In genomic region chr10:132330486-132330833, GRCh38 we compare ENCODE assay signal across 10 cellular contexts. TPM values are rescaled to one million over a fixed set of nuclear protein-coding genes. Genes with fewer than 3 reads are reported as not detected.
DNase-seq lines count a peak whose midpoint lies in the region; ATAC-seq, FAIRE-seq and TF ChIP-seq lines count a peak whose summit lies in the region.
"Had no signal": no experiment of that assay in that cellular context is flagged by ENCODE, and none has a peak within 500 bp of the region (broad histone marks: within the 10 kb centered on the region; RNA-seq: fewer than 3 reads in every experiment).

No MANE protein-coding gene starts in this region.

- CTCF ChIA-PET in activated naive CD4-positive, alpha-beta T cell treated with anti-CD3 and anti-CD28 coated beads, Interleukin-2, amount 10 ng/mL, durations not matched to agents 7 days and 5 days (lab: Charles Lee): interaction anchor here (0.7 to 1.2 kb wide), 2 partner anchors 9 to 18 kb away, joined by 3 read pairs; no protein-coding TSS in a partner anchor

- WGBS in thymus: 76% methylated on average over 8 of the region's 8 CpGs

- peak overlapping the region; percentile 86 for H3K4me3 Mint-ChIP-seq in activated naive CD4-positive, alpha-beta T cell treated with anti-CD3 and anti-CD28 coated beads, Interleukin-2, amount 10 ng/mL, durations not matched to agents 7 days and 5 days

- no peak for FAIRE-seq in kidney (lab: Jason Lieb, UNC)
- FAIRE-seq: D721Med had no signal

- H3K4me3 ChIP-seq in kidney (ENCODE audit: low read length in 2 of 2) (peak overlapping the region; percentile 28 to 87), thymus (ENCODE audit: low read length) (peak overlapping the region; percentile 84)

- peaks cover 60% of the 10 kb centered on the region for H3K4me1 Mint-ChIP-seq in activated naive CD4-positive, alpha-beta T cell treated with anti-CD3 and anti-CD28 coated beads, Interleukin-2, amount 10 ng/mL, durations not matched to agents 7 days and 5 days

- H3K9me3 ChIP-seq in kidney (ENCODE audit: control insufficient read depth in 1 of 2, low read length in 2 of 2) (no peaks in the 10 kb centered on the region), thymus (ENCODE audit: control insufficient read depth) (no peaks in the 10 kb centered on the region)

- no peak for ATAC-seq in activated naive CD4-positive, alpha-beta T cell treated with anti-CD3 and anti-CD28 coated beads, Interleukin-2, amount 50 U/mL, for 72 hours

- H3K9ac ChIP-seq in kidney (ENCODE audit: low read length in 2 of 2): no peak overlapping the region

- peaks cover 46% of the 10 kb centered on the region for H3K36me3 Mint-ChIP-seq in activated naive CD4-positive, alpha-beta T cell treated with anti-CD3 and anti-CD28 coated beads, Interleukin-2, amount 10 ng/mL, durations not matched to agents 7 days and 5 days
- H3K36me3 Mint-ChIP-seq in activated naive CD4-positive, alpha-beta T cell treated with anti-CD3 and anti-CD28 coated beads, Interleukin-2, amount 50 U/mL, for 72 hours: peaks cover 26 to 59% of the 10 kb centered on the region in 2 donors

- peak overlapping the region; percentile 89 for H3K27ac Mint-ChIP-seq in activated naive CD4-positive, alpha-beta T cell treated with anti-CD3 and anti-CD28 coated beads, Interleukin-2, amount 10 ng/mL, durations not matched to agents 7 days and 5 days
- peak overlapping the region; percentile 82 to 95 for H3K27ac Mint-ChIP-seq in activated naive CD4-positive, alpha-beta T cell treated with anti-CD3 and anti-CD28 coated beads, Interleukin-2, amount 50 U/mL, for 72 hours

- H3K27ac ChIP-seq in kidney (ENCODE audit: low read depth in 2 of 2, low read length in 2 of 2): peak overlapping the region in 1 of 2 donors; percentile 40
- H3K27ac ChIP-seq in thymus (ENCODE audit: low read depth): no peak overlapping the region

- intact Hi-C loops in kidney (cut with DNase I): no loop called here

- H3K27me3 Mint-ChIP-seq in activated naive CD4-positive, alpha-beta T cell treated with anti-CD3 and anti-CD28 coated beads, Interleukin-2, amount 10 ng/mL, durations not matched to agents 7 days and 5 days: peaks cover 20% of the 10 kb centered on the region

- DNase-seq in activated naive CD4-positive, alpha-beta T cell treated with anti-CD3 and anti-CD28 coated beads, Interleukin-2, amount 10 ng/mL, durations not matched to agents 7 days and 5 days: no peak
- no peak for DNase-seq in activated naive CD4-positive, alpha-beta T cell treated with anti-CD3 and anti-CD28 coated beads, Interleukin-2, amount 50 U/mL, for 16 hours
- no peak for DNase-seq in activated naive CD4-positive, alpha-beta T cell treated with anti-CD3 and anti-CD28 coated beads, Interleukin-2, amount 50 U/mL, for 72 hours (ENCODE audit: low spot score in 2 of 2)
- no peak for DNase-seq in kidney
- DNase-seq in NCI-H526 treated with DMSO at 0.1 percent for 48 hours (lab: John Stamatoyannopoulos, UW): no peak
- DNase-seq in middle frontal gyrus (ENCODE audit: extremely low spot score, low spot score): no peak
- no peak for DNase-seq in RPMI8226
- DNase-seq: NCI-H82 had no signal

- no peaks in the 10 kb centered on the region for H3K9me3 Mint-ChIP-seq in activated naive CD4-positive, alpha-beta T cell treated with anti-CD3 and anti-CD28 coated beads, Interleukin-2, amount 10 ng/mL, durations not matched to agents 7 days and 5 days
- no peaks in the 10 kb centered on the region for H3K9me3 Mint-ChIP-seq in activated naive CD4-positive, alpha-beta T cell treated with anti-CD3 and anti-CD28 coated beads, Interleukin-2, amount 50 U/mL, for 72 hours

- no peak for TF ChIP-seq CTCF in kidney (IDR thresholded peaks at IDR 0.05; ENCODE audit: borderline replicate concordance, extremely low read depth, insufficient read depth)

- H3K27me3 ChIP-seq in thymus (ENCODE audit: control insufficient read depth, insufficient read depth): no peaks in the 10 kb centered on the region

- H3K4me1 ChIP-seq in kidney (ENCODE audit: control insufficient read depth in 1 of 2, insufficient read depth in 1 of 2, low read depth in 1 of 2, low read length in 2 of 2) (peaks cover 0 to 11% of the 10 kb centered on the region in 2 donors), thymus (ENCODE audit: control insufficient read depth, insufficient read depth, low read length) (peaks cover 15% of the 10 kb centered on the region)

- H3K36me3 ChIP-seq in kidney (ENCODE audit: control insufficient read depth in 1 of 2, insufficient read depth in 2 of 2, low read length in 2 of 2): peaks cover 0 to 5% of the 10 kb centered on the region in 2 donors
- H3K36me3 ChIP-seq in thymus (ENCODE audit: control insufficient read depth, insufficient read depth): peaks cover 9% of the 10 kb centered on the region

RNA-seq across cellular contexts. Expression of gene LRRC27, which starts 1.5 kb away (rescaled TPM):
- 1 to 10 TPM; 4.1 to 7.2 TPM for total RNA-seq in activated naive CD4-positive, alpha-beta T cell treated with anti-CD3 and anti-CD28 coated beads, Interleukin-2, amount 50 U/mL, for 72 hours
- total RNA-seq in kidney: 14.6 TPM
- 14.4 TPM for polyA plus RNA-seq in kidney (ENCODE audit: insufficient read depth, low read depth, low replicate concordance)
- polyA plus RNA-seq in thymus: 8.7 TPM

RNA-seq across cellular contexts. Expression of gene STK32C, which starts 22.7 kb away (rescaled TPM):
- total RNA-seq in activated naive CD4-positive, alpha-beta T cell treated with anti-CD3 and anti-CD28 coated beads, Interleukin-2, amount 50 U/mL, for 72 hours: 10 to 100 TPM; 14.5 to 25.5 TPM
- 14.4 TPM for total RNA-seq in kidney
- polyA plus RNA-seq in kidney (ENCODE audit: insufficient read depth, low read depth, low replicate concordance): 11.6 TPM
- 18.7 TPM for polyA plus RNA-seq in thymus
